ENCODE assay signal across 12 cellular contexts in the genomic region with DNA sequence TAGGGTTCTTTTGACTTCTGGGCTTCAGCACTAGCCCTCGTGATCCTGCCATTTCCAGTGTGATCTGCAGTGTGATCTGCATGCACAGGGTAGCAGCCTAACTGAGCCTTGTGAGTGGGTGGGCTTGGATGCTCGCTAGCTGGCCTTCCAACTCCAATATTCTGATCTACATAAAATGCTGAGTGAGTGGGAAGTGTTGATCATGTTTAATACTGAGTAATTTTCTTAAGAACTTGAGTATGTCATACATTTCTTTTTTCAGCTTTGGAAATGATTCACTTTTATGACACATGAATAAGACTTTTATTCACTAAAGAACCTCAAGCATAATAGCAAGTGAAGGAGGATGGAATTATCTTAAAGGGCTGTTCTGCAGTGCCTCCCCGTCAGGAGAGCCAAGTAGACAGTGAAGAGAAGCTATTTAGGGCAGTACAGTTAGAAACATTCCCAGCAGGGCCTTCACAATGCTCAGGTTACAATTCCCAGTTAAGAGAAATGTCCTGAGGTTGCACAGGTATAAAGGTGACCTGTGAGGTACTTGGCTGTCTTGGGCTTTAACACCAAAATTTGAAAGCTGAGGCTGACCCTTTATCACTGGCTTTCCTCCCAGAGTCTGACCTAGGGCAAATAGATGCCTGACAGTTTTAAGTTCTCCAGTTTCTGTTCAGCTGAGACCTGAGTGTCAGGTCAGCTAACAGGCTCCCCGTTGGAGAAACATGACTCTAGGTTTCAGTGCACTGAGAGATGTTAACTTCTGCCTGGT. TPM values are rescaled to one million over a fixed set of nuclear protein-coding genes. Genes with fewer than 3 reads are reported as not detected.
DNase-seq lines count a peak whose midpoint lies in the region; ATAC-seq and TF ChIP-seq lines count a peak whose summit lies in the region.
"Had no signal": no experiment of that assay in that cellular context is flagged by ENCODE, and none has a peak within 500 bp of the region (broad histone marks: within the 10 kb centered on the region; RNA-seq: fewer than 3 reads in every experiment).

No MANE protein-coding gene starts in this region.

- peak in 1 of 2 experiments; percentile 29; a peak in 1 of 4 replicates for TF ChIP-seq EP300 in SK-N-SH (IDR thresholded peaks at IDR 0.05; ENCODE audit: borderline replicate concordance in 1 of 2, low read depth in 1 of 2, low read length in 1 of 2)

- H3K4me3 ChIP-seq in CD4-positive, CD25-positive, alpha-beta regulatory T cell (ENCODE audit: low read depth, low read length): peak overlapping the region; percentile 22
- no peak overlapping the region for H3K4me3 ChIP-seq in SK-N-SH (ENCODE audit: low read depth in 2 of 2, low read length in 1 of 2)
- no peak overlapping the region for H3K4me3 ChIP-seq in parathyroid adenoma (ENCODE audit: low read depth, low read length)

- H3K4me2 ChIP-seq in SK-N-SH (0 out of 2 replicates have a peak overlapping the region, but pooled peaks have one; percentile 1), parathyroid adenoma (ENCODE audit: low read length) (no peak overlapping the region)

- TF ChIP-seq RAD21 in SK-N-SH (IDR thresholded peaks at IDR 0.05; ENCODE audit: low read length): no peak

- no peaks in the 10 kb centered on the region for H3K9me3 Mint-ChIP-seq in CD4-positive, CD25-positive, alpha-beta regulatory T cell
- H3K9me3 Mint-ChIP-seq in activated naive CD8-positive, alpha-beta T cell treated with anti-CD3 and anti-CD28 coated beads, Interleukin-2, amount 50 U/mL, for 24 hours: no peaks in the 10 kb centered on the region
- H3K9me3 Mint-ChIP-seq: nephron progenitor cell had no signal

- CTCF ChIA-PET in SK-N-SH (lab: Yijun Ruan, JAX): interaction anchor here (1.0 to 5.5 kb wide), 8 partner anchors 8 to 159 kb away, joined by 3 to 43 read pairs (median 8); partner anchors contain the start of gene LRRC8C

- no peak for ATAC-seq in CD4-positive, CD25-positive, alpha-beta regulatory T cell (ENCODE audit: low read depth in 2 of 2)
- ATAC-seq in activated naive CD8-positive, alpha-beta T cell treated with anti-CD3 and anti-CD28 coated beads, Interleukin-2, amount 50 U/mL, for 24 hours: peak; percentile 57
- no peak for ATAC-seq in GM18909 (IDR thresholded peaks at IDR 0.05; ENCODE audit: poor library complexity, unreplicated experiment)

- H3K4me3 Mint-ChIP-seq in CD4-positive, CD25-positive, alpha-beta regulatory T cell: peak overlapping the region in 3 of 4 donors; percentile 42 to 56 (median 55)
- H3K4me3 Mint-ChIP-seq in activated naive CD8-positive, alpha-beta T cell treated with anti-CD3 and anti-CD28 coated beads, Interleukin-2, amount 50 U/mL, for 24 hours: peak overlapping the region; percentile 22
- H3K4me3 Mint-ChIP-seq: nephron progenitor cell had no signal

- H4K20me1 ChIP-seq in SK-N-SH (ENCODE audit: insufficient read depth): no peaks in the 10 kb centered on the region

- H3K79me2 ChIP-seq in SK-N-SH (ENCODE audit: insufficient read depth): no peaks in the 10 kb centered on the region
- H3K79me2 ChIP-seq in parathyroid adenoma: no peaks in the 10 kb centered on the region

- H3K9me3 ChIP-seq in CD4-positive, CD25-positive, alpha-beta regulatory T cell (ENCODE audit: control insufficient read depth in 2 of 2, low read length in 2 of 2): no peaks in the 10 kb centered on the region
- H3K9me3 ChIP-seq in SK-N-SH (no peaks in the 10 kb centered on the region), parathyroid adenoma (ENCODE audit: control insufficient read depth, low read length) (no peaks in the 10 kb centered on the region)

- H3K4me1 ChIP-seq in CD4-positive, CD25-positive, alpha-beta regulatory T cell (ENCODE audit: control insufficient read depth, insufficient read depth, low read length, poor library complexity, severe bottlenecking): peaks cover 65% of the 10 kb centered on the region
- H3K4me1 ChIP-seq in SK-N-SH (ENCODE audit: control insufficient read depth in 1 of 2, insufficient read depth in 2 of 2, low read depth in 1 of 2, low read length in 1 of 2): peaks cover 3 to 20% of the 10 kb centered on the region in 2 experiments; a peak in 3 of 4 replicates
- peaks cover 8% of the 10 kb centered on the region for H3K4me1 ChIP-seq in parathyroid adenoma

- H3K27ac ChIP-seq in CD4-positive, CD25-positive, alpha-beta regulatory T cell (ENCODE audit: insufficient read depth, low read length, poor library complexity, severe bottlenecking): no peak overlapping the region
- H3K27ac ChIP-seq in SK-N-SH (ENCODE audit: low read depth in 2 of 2, low read length in 1 of 2): peak overlapping the region in 1 of 2 experiments; percentile 10; a peak in 1 of 4 replicates
- H3K27ac ChIP-seq in parathyroid adenoma: peak overlapping the region; percentile 68

- WGBS in SK-N-SH (ENCODE audit: low lambda C conversion rate): 64% methylated on average over 4 of the region's 4 CpGs

- peaks cover 29 to 93% (median 76%) of the 10 kb centered on the region in 4 donors for H3K4me1 Mint-ChIP-seq in CD4-positive, CD25-positive, alpha-beta regulatory T cell
- H3K4me1 Mint-ChIP-seq in activated naive CD8-positive, alpha-beta T cell treated with anti-CD3 and anti-CD28 coated beads, Interleukin-2, amount 50 U/mL, for 24 hours: peaks cover 100% of the 10 kb centered on the region
- H3K4me1 Mint-ChIP-seq: nephron progenitor cell had no signal

- TF ChIP-seq CTCF in SK-N-SH (IDR thresholded peaks at IDR 0.05) (no peak), parathyroid adenoma (IDR thresholded peaks at IDR 0.05) (no peak)

- H3K27me3 Mint-ChIP-seq in CD4-positive, CD25-positive, alpha-beta regulatory T cell: no peaks in the 10 kb centered on the region
- no peaks in the 10 kb centered on the region for H3K27me3 Mint-ChIP-seq in activated naive CD8-positive, alpha-beta T cell treated with anti-CD3 and anti-CD28 coated beads, Interleukin-2, amount 50 U/mL, for 24 hours

- no peaks in the 10 kb centered on the region for H3K9me2 ChIP-seq in SK-N-SH

- H3K27ac Mint-ChIP-seq in CD4-positive, CD25-positive, alpha-beta regulatory T cell: peak overlapping the region; percentile 94 to 99 (median 98)
- peak overlapping the region; percentile 94 for H3K27ac Mint-ChIP-seq in activated naive CD8-positive, alpha-beta T cell treated with anti-CD3 and anti-CD28 coated beads, Interleukin-2, amount 50 U/mL, for 24 hours
- H3K27ac Mint-ChIP-seq: nephron progenitor cell had no signal

- H3F3A ChIP-seq in SK-N-SH (replicated peaks; ENCODE audit: insufficient read depth): no peaks in the 10 kb centered on the region

- DNase-seq in CD4-positive, CD25-positive, alpha-beta regulatory T cell: no peak
- no peak for DNase-seq in SK-N-SH
- peak; percentile 56 for DNase-seq in activated naive CD8-positive, alpha-beta T cell treated with anti-CD3 and anti-CD28 coated beads, Interleukin-2, amount 50 U/mL, for 24 hours
- no peak for DNase-seq in NCI-H1694 treated with DMSO at 0.1 percent for 48 hours (lab: John Stamatoyannopoulos, UW)
- no peak for DNase-seq in activated gamma-delta T cell treated with Interleukin-2 at 50 U/mL for 16 hours
- no peak for DNase-seq in ecto neural progenitor cell (ENCODE audit: low spot score)
- DNase-seq: cerebellar nuclear complex, NCI-H510A, nephron progenitor cell, T1000 had no signal

- POLR2A ChIA-PET in SK-N-SH (lab: Yijun Ruan, JAX): interaction anchor here (0.8 kb wide), 1 partner anchor 101 kb away, joined by 3 read pairs; no protein-coding TSS in a partner anchor

- no peaks in the 10 kb centered on the region for H3K36me3 Mint-ChIP-seq in CD4-positive, CD25-positive, alpha-beta regulatory T cell
- peaks cover 3% of the 10 kb centered on the region for H3K36me3 Mint-ChIP-seq in activated naive CD8-positive, alpha-beta T cell treated with anti-CD3 and anti-CD28 coated beads, Interleukin-2, amount 50 U/mL, for 24 hours (ENCODE audit: low read depth)

- no peaks in the 10 kb centered on the region for H3K36me3 ChIP-seq in CD4-positive, CD25-positive, alpha-beta regulatory T cell (ENCODE audit: control insufficient read depth, insufficient read depth, low read length)
- H3K36me3 ChIP-seq in SK-N-SH (replicated peaks in 1 of 2; ENCODE audit: control insufficient read depth in 1 of 2, insufficient read depth in 2 of 2, low read length in 1 of 2): no peaks in the 10 kb centered on the region
- H3K36me3 ChIP-seq in parathyroid adenoma (ENCODE audit: control insufficient read depth, insufficient read depth, low read length): no peaks in the 10 kb centered on the region

- H3K27me3 ChIP-seq in CD4-positive, CD25-positive, alpha-beta regulatory T cell (ENCODE audit: control insufficient read depth, insufficient read depth, low read length): no peaks in the 10 kb centered on the region
- no peaks in the 10 kb centered on the region for H3K27me3 ChIP-seq in SK-N-SH (ENCODE audit: insufficient read depth)
- H3K27me3 ChIP-seq in parathyroid adenoma (ENCODE audit: control insufficient read depth, insufficient read depth, low read length): no peaks in the 10 kb centered on the region

- H3K9ac ChIP-seq in SK-N-SH: no peak overlapping the region
- no peak overlapping the region for H3K9ac ChIP-seq in parathyroid adenoma

- H2AFZ ChIP-seq in SK-N-SH (ENCODE audit: low read depth) (no peak overlapping the region), parathyroid adenoma (peak overlapping the region; percentile 45)

TF ChIP-seq in SK-N-SH, 30 proteins besides CTCF, POLR2A, EP300 and RAD21 (continues in another document):
- TF ChIP-seq EZH2phosphoT487 (IDR thresholded peaks at IDR 0.05; ENCODE audit: borderline replicate concordance, low read depth): no peak
- TF ChIP-seq TCF12 (IDR thresholded peaks at IDR 0.05): peak; percentile 39; the same call in 1 of the 2 replicates
- 0 out of 2 replicates have a peak, but pooled peaks have one; percentile 17 for TF ChIP-seq JUND (IDR thresholded peaks at IDR 0.05)
- 0 out of 2 replicates have a peak, but pooled peaks have one; percentile 11 for TF ChIP-seq NFIC (IDR thresholded peaks at IDR 0.05; ENCODE audit: borderline replicate concordance)
- no peak for TF ChIP-seq TAF1 (IDR thresholded peaks at IDR 0.05; ENCODE audit: borderline replicate concordance, low read depth, low read length)
- peak; percentile 50 for TF ChIP-seq PBX3 (IDR thresholded peaks at IDR 0.05)
- TF ChIP-seq TEAD4 (IDR thresholded peaks at IDR 0.05; ENCODE audit: borderline replicate concordance, insufficient read depth): no peak

RNA-seq across cellular contexts. Expression of gene LRRC8C, which starts 29.1 kb away (rescaled TPM):
- total RNA-seq in CD4-positive, CD25-positive, alpha-beta regulatory T cell: 70.4 TPM
- polyA plus RNA-seq in CD4-positive, CD25-positive, alpha-beta regulatory T cell: 10 to 100 TPM; 22.8 to 27.2 (median 24.9) TPM
- 4.2 and 5.2 TPM in 2 replicates for polyA plus RNA-seq in SK-N-SH (2012; rRNA removed)
- 6.5 and 6.6 TPM in 2 replicates for polyA plus RNA-seq in SK-N-SH (2012; cell fraction: cytosol; rRNA removed)
- polyA plus RNA-seq in SK-N-SH (2012; cell fraction: nucleus; rRNA removed): 2.2 and 3.0 TPM in 2 replicates
